19 cellular contexts compared by ENCODE assay signal in genomic region chr4:178165909-178166308, GRCh38.
"Had no signal": no experiment of that assay in that cellular context is flagged by ENCODE, and none has a peak within 500 bp of the region (broad histone marks: within the 10 kb centered on the region; RNA-seq: fewer than 3 reads in every experiment).

No MANE protein-coding gene starts in this region.

- H3K9me3 ChIP-seq: adrenal gland, thyroid gland had no signal

- ATAC-seq: activated CD4-positive, CD25-positive, alpha-beta regulatory T cell treated with anti-CD3 and anti-CD28 coated beads, Interleukin-2, amount 50 U/mL, for 24 hours; activated naive CD4-positive, alpha-beta T cell treated with anti-CD3 and anti-CD28 coated beads, Interleukin-2, amount 50 U/mL, for 72 hours; left lung had no signal

- H3K4me3 ChIP-seq: adrenal gland, left lung, right atrium auricular region, thyroid gland had no signal

- H3K36me3 ChIP-seq: adrenal gland, left lung, right atrium auricular region, thyroid gland had no signal

- FAIRE-seq: astrocyte, urothelium cell line had no signal

- DNase-seq: activated CD4-positive, alpha-beta T cell treated with anti-CD3 and anti-CD28 coated beads, Interleukin-2, amount 50 U/mL, for 4 hours; activated gamma-delta T cell treated with Interleukin-2 at 50 U/mL for 16 hours; adrenal gland; effector memory CD4-positive, alpha-beta T cell; foreskin fibroblast; hippocampal formation; islet precursor cell; left lung; mammary epithelial cell; stimulated activated CD4-positive, alpha-beta T cell treated with anti-CD3 and anti-CD28 coated beads, Interleukin-2, amount 100 ng/mL, for 24 hours; stimulated activated naive CD4-positive, alpha-beta T cell treated with Interleukin-2 at 50 U/mL for 16 hours; T-helper 1 cell; T1000; thyroid gland had no signal

- H3K27ac ChIP-seq: adrenal gland, left lung, right atrium auricular region, thyroid gland had no signal

- H3K27me3 ChIP-seq: adrenal gland, left lung, right atrium auricular region, thyroid gland had no signal

- H3K4me1 ChIP-seq: adrenal gland, left lung, right atrium auricular region, thyroid gland had no signal
